ENCODE assay signal across 13 cellular contexts in genomic region chr22:48222742-48223487, GRCh38.
DNase-seq lines count a peak whose midpoint lies in the region; ATAC-seq and TF ChIP-seq lines count a peak whose summit lies in the region.
"Had no signal": no experiment of that assay in that cellular context is flagged by ENCODE, and none has a peak within 500 bp of the region (broad histone marks: within the 10 kb centered on the region; RNA-seq: fewer than 3 reads in every experiment).

No MANE protein-coding gene starts in this region.

- H3K4me3 ChIP-seq in esophagus muscularis mucosa (no peak overlapping the region), testis (no peak overlapping the region)
- H3K4me3 ChIP-seq: BLaER1 treated with 17β-estradiol and CSF1 and Interleukin-3, amounts not matched to agents 10 nM and 100 nM; GM23248 had no signal

- intact Hi-C loops in esophagus muscularis mucosa (cut with DNase I): no loop called here
- intact Hi-C loops in testis (cut with DNase I; ENCODE audit: low total_unique reads): no loop called here

- no peak for TF ChIP-seq EP300 in esophagus muscularis mucosa (IDR thresholded peaks at IDR 0.05)

- DNase-seq in activated effector memory CD4-positive, alpha-beta T cell treated with anti-CD3 and anti-CD28 coated beads, Interleukin-2, amount 50 U/mL, for 16 hours: peak; percentile 41
- no peak for DNase-seq in activated effector memory CD4-positive, alpha-beta T cell treated with Interleukin-2 at 50 U/mL for 16 hours
- peak; percentile 91 for DNase-seq in esophagus muscularis mucosa (ENCODE audit: extremely low spot score)
- peak; percentile 72 for DNase-seq in mesenteric fat pad (ENCODE audit: low spot score)
- peak; percentile 12 for DNase-seq in testis
- DNase-seq in islet precursor cell: no peak
- DNase-seq in stimulated activated naive CD8-positive, alpha-beta T cell treated with anti-CD3 and anti-CD28 coated beads, Interleukin-15, Interleukin-2, amounts not matched to agents 100 U/mL and 50 U/mL, for 24 hours: no peak
- DNase-seq in cerebellar nuclear complex (lab: John Stamatoyannopoulos, UW): no peak
- DNase-seq: 8988T; CD4-positive, CD25-positive, alpha-beta regulatory T cell; DMS53; GM23248 had no signal

- TF ChIP-seq POLR2A in esophagus muscularis mucosa (IDR thresholded peaks at IDR 0.05; ENCODE audit: low read depth) (no peak), testis (IDR thresholded peaks at IDR 0.05) (no peak)

- 84% methylated on average over 10 of the region's 13 CpGs for WGBS in esophagus muscularis mucosa
- 87 to 88% methylated on average over 13 of the region's 13 CpGs for WGBS in testis, 2 donors

- H3K9me3 ChIP-seq in esophagus muscularis mucosa (peaks cover 0 to 5% (median 0%) of the 10 kb centered on the region in 4 donors), testis (no peaks in the 10 kb centered on the region)

- H3K27me3 ChIP-seq in esophagus muscularis mucosa (peaks cover 0 to 8% (median 0%) of the 10 kb centered on the region in 4 donors), testis (no peaks in the 10 kb centered on the region)
- H3K27me3 ChIP-seq: BLaER1 treated with 17β-estradiol and CSF1 and Interleukin-3, amounts not matched to agents 10 nM and 100 nM had no signal

- H3K27ac ChIP-seq in esophagus muscularis mucosa (replicated peaks in 1 of 4) (no peak overlapping the region), testis (no peak overlapping the region)
- H3K27ac ChIP-seq: BLaER1 treated with 17β-estradiol and CSF1 and Interleukin-3, amounts not matched to agents 10 nM and 100 nM; GM23248 had no signal

- no peaks in the 10 kb centered on the region for H3K4me1 ChIP-seq in esophagus muscularis mucosa
- H3K4me1 ChIP-seq in testis: no peaks in the 10 kb centered on the region

- TF ChIP-seq CTCF in esophagus muscularis mucosa (IDR thresholded peaks at IDR 0.05) (no peak), testis (IDR thresholded peaks at IDR 0.05) (no peak)

- H3K36me3 ChIP-seq in esophagus muscularis mucosa (no peaks in the 10 kb centered on the region), testis (ENCODE audit: low read depth, missing control alignments) (no peaks in the 10 kb centered on the region)
- H3K36me3 ChIP-seq: BLaER1 treated with 17β-estradiol and CSF1 and Interleukin-3, amounts not matched to agents 10 nM and 100 nM had no signal

- ATAC-seq in stimulated activated naive CD8-positive, alpha-beta T cell treated with anti-CD3 and anti-CD28 coated beads, Interleukin-15, Interleukin-2, amounts not matched to agents 100 U/mL and 50 U/mL, for 24 hours: no peak

Comparison
In these comparisons a context has a peak if more than half of its experiments do, and no peak if none do; other contexts are left out.
1. DNase-seq: peak in activated effector memory CD4-positive, alpha-beta T cell treated with anti-CD3 and anti-CD28 coated beads, Interleukin-2, amount 50 U/mL, for 16 hours (single experiment), esophagus muscularis mucosa (single experiment), mesenteric fat pad (single experiment) and testis (single experiment); none in activated effector memory CD4-positive, alpha-beta T cell treated with Interleukin-2 at 50 U/mL for 16 hours (single experiment), islet precursor cell (single experiment), stimulated activated naive CD8-positive, alpha-beta T cell treated with anti-CD3 and anti-CD28 coated beads, Interleukin-15, Interleukin-2, amounts not matched to agents 100 U/mL and 50 U/mL, for 24 hours (single experiment) and cerebellar nuclear complex (0 of 2).